In the genomic region with DNA sequence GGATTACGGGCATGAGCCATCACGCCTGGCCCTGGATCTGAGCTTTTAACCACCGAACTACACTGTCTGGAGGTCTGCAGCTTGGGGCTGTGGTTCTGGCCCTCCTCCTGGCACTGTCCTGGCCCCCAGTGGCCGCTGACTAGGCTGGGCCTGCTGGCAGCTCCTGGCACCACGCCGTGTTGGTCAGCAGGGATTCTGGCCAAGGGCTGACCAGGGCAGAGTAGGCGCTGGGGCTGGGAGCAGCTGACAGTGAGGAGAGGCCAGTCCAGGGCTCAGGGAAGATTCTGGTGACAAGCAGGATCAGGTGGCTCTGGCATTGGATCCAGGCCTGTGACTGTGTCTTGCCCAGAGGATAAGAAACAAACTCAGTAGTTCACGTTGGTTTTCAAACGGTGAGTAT, we compare ENCODE assay signal across 2 cellular contexts.
TF ChIP-seq lines count a peak whose summit lies in the region.

No MANE protein-coding gene starts in this region.

TF ChIP-seq in IMR-90, 13 proteins besides CTCF, POLR2A, EP300 and RAD21:
- TF ChIP-seq FOS (IDR thresholded peaks at IDR 0.05; ENCODE audit: low read depth, low read length), result no peak
- no peak for TF ChIP-seq CHD1 (IDR thresholded peaks at IDR 0.05; ENCODE audit: low read depth, low read length)

TF ChIP-seq in HepG2, 621 proteins besides CTCF, POLR2A, EP300 and RAD21:
- TF ChIP-seq U2AF2 (IDR thresholded peaks at IDR 0.05; ENCODE audit: low read depth, low read length), result no peak
- 0 out of 2 replicates have a peak, but pooled peaks have one; percentile 11 for TF ChIP-seq ZNF768 (CRISPR knock-in tag; IDR thresholded peaks at IDR 0.05)
- no peak for TF ChIP-seq ZNF709 (CRISPR knock-in tag; IDR thresholded peaks at IDR 0.05)
- TF ChIP-seq, protein P1, sequence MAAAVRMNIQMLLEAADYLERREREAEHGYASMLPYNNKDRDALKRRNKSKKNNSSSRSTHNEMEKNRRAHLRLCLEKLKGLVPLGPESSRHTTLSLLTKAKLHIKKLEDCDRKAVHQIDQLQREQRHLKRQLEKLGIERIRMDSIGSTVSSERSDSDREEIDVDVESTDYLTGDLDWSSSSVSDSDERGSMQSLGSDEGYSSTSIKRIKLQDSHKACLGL (CRISPR knock-in tag; IDR thresholded peaks at IDR 0.05), result 0 out of 2 replicates have a peak, but pooled peaks have one; percentile 6
- TF ChIP-seq, protein P2, sequence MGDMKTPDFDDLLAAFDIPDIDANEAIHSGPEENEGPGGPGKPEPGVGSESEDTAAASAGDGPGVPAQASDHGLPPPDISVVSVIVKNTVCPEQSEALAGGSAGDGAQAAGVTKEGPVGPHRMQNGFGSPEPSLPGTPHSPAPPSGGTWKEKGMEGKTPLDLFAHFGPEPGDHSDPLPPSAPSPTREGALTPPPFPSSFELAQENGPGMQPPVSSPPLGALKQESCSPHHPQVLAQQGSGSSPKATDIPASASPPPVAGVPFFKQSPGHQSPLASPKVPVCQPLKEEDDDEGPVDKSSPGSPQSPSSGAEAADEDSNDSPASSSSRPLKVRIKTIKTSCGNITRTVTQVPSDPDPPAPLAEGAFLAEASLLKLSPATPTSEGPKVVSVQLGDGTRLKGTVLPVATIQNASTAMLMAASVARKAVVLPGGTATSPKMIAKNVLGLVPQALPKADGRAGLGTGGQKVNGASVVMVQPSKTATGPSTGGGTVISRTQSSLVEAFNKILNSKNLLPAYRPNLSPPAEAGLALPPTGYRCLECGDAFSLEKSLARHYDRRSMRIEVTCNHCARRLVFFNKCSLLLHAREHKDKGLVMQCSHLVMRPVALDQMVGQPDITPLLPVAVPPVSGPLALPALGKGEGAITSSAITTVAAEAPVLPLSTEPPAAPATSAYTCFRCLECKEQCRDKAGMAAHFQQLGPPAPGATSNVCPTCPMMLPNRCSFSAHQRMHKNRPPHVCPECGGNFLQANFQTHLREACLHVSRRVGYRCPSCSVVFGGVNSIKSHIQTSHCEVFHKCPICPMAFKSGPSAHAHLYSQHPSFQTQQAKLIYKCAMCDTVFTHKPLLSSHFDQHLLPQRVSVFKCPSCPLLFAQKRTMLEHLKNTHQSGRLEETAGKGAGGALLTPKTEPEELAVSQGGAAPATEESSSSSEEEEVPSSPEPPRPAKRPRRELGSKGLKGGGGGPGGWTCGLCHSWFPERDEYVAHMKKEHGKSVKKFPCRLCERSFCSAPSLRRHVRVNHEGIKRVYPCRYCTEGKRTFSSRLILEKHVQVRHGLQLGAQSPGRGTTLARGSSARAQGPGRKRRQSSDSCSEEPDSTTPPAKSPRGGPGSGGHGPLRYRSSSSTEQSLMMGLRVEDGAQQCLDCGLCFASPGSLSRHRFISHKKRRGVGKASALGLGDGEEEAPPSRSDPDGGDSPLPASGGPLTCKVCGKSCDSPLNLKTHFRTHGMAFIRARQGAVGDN (CRISPR knock-in tag; IDR thresholded peaks at IDR 0.05), result peak; percentile 46
